Comparison of ENCODE assay signal across 10 cellular contexts in the genomic region with DNA sequence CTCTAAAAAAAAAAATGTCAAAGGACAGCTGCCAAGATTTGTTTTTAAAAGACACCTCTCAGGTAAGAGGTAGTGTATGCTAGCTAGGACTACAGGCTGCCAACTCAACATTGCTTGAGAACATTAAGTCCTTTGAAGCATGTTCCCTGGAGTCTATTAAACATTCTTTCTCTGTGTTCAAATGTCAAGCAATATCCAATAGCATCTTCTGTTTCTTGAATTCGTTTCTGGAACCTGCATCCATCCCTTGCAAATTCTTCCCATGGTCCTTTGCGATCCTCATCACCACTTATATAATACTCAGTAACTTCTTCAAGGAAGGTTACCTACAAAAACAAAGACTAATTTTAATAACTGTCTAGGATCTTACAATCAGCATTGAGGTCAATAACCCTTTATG. TPM values are rescaled to one million over a fixed set of nuclear protein-coding genes. Genes with fewer than 3 reads are reported as not detected.
A peak's percentile ranks its signal among the peaks of the same experiment; 100 is the strongest.
DNase-seq lines count a peak whose midpoint lies in the region; ATAC-seq and TF ChIP-seq lines count a peak whose summit lies in the region.
"Had no signal": no experiment of that assay in that cellular context is flagged by ENCODE, and none has a peak within 500 bp of the region (broad histone marks: within the 10 kb centered on the region; RNA-seq: fewer than 3 reads in every experiment).

No MANE protein-coding gene starts in this region.

- H3K36me3 Mint-ChIP-seq in activated CD4-positive, alpha-beta T cell treated with anti-CD3 and anti-CD28 coated beads for 36 hours (ENCODE audit: low read depth) = peaks cover 81% of the 10 kb centered on the region

- no peaks in the 10 kb centered on the region for H3K27me3 ChIP-seq in esophagus muscularis mucosa
- H3K27me3 ChIP-seq in spleen (replicated peaks in 1 of 7) = no peaks in the 10 kb centered on the region

- H3K4me3 ChIP-seq in SK-N-MC (0 out of 2 replicates have a peak overlapping the region, but pooled peaks have one; percentile 6), esophagus muscularis mucosa (peak overlapping the region; percentile 71 to 98 (median 90)), spleen (peak overlapping the region; percentile 67 to 97 (median 82))

- peak overlapping the region; percentile 67 for H3K27ac Mint-ChIP-seq in activated CD4-positive, alpha-beta T cell treated with anti-CD3 and anti-CD28 coated beads for 36 hours

- H3K4me1 ChIP-seq in esophagus muscularis mucosa (peaks cover 25 to 35% (median 32%) of the 10 kb centered on the region in 4 donors), spleen (peaks cover 30 to 96% (median 45%) of the 10 kb centered on the region in 6 donors)

- TF ChIP-seq CTCF in esophagus muscularis mucosa (IDR thresholded peaks at IDR 0.05) (no peak), spleen (IDR thresholded peaks at IDR 0.05 in 8 of 11, conservative IDR thresholded peaks at IDR 0.05 in 3 of 11) (no peak)

- no peak for ATAC-seq in activated CD4-positive, alpha-beta T cell treated with anti-CD3 and anti-CD28 coated beads for 36 hours
- no peak for ATAC-seq in GM18511 (IDR thresholded peaks at IDR 0.05; ENCODE audit: unreplicated experiment)

- DNase-seq in activated CD4-positive, alpha-beta T cell treated with anti-CD3 and anti-CD28 coated beads for 36 hours = no peak
- DNase-seq in activated CD4-positive, alpha-beta T cell treated with anti-CD3 and anti-CD28 coated beads, Interleukin-2, amount 50 U/mL, for 4 hours = no peak
- no peak for DNase-seq in SK-N-MC (ENCODE audit: low read depth, low spot score)
- DNase-seq in esophagus muscularis mucosa (ENCODE audit: extremely low spot score) = peak; percentile 3
- DNase-seq in spleen = no peak
- DNase-seq in kidney glomerular epithelial cell (lab: John Stamatoyannopoulos, UW) = no peak
- DNase-seq in NCI-H2107 treated with DMSO at 0.1 percent for 48 hours (lab: John Stamatoyannopoulos, UW; ENCODE audit: unreplicated experiment) = no peak
- DNase-seq: activated CD4-positive, alpha-beta T cell treated with anti-CD3 and anti-CD28 coated beads for 1 hour; NCI-H2029 had no signal

- H3K4me1 Mint-ChIP-seq in activated CD4-positive, alpha-beta T cell treated with anti-CD3 and anti-CD28 coated beads for 36 hours = peaks cover 18% of the 10 kb centered on the region

- H3K27me3 Mint-ChIP-seq in activated CD4-positive, alpha-beta T cell treated with anti-CD3 and anti-CD28 coated beads for 36 hours = no peaks in the 10 kb centered on the region

- POLR2A ChIA-PET in activated CD4-positive, alpha-beta T cell treated with anti-CD3 and anti-CD28 coated beads for 36 hours (lab: Charles Lee) = interaction anchor here (1.0 kb wide), 1 partner anchor 43 kb away, joined by 3 read pairs; no protein-coding TSS in a partner anchor

- H3K9me3 ChIP-seq in SK-N-MC (ENCODE audit: low read depth, low read length) (no peaks in the 10 kb centered on the region), esophagus muscularis mucosa (no peaks in the 10 kb centered on the region), spleen (no peaks in the 10 kb centered on the region)

- intact Hi-C loops in activated CD4-positive, alpha-beta T cell treated with anti-CD3 and anti-CD28 coated beads for 36 hours (cut with DNase I, micrococcal nuclease) = loop anchor here in 1 of 2 experiments (10.0 kb wide), 1 partner anchor 781 kb away; the partner anchor contains the start of gene ATP2B4
- intact Hi-C loops in esophagus muscularis mucosa (cut with DNase I) (no loop called here), spleen (cut with DNase I; ENCODE audit: low total_unique reads) (no loop called here)

- 33% methylated on average over 2 of the region's 2 CpGs for WGBS in esophagus muscularis mucosa
- 34 to 63% (median 51%) methylated on average over 2 of the region's 2 CpGs for WGBS in spleen, 5 donors

- H3K9ac ChIP-seq in SK-N-MC (ENCODE audit: insufficient read length) = no peak overlapping the region

- H3K4me3 Mint-ChIP-seq in activated CD4-positive, alpha-beta T cell treated with anti-CD3 and anti-CD28 coated beads for 36 hours = peak overlapping the region; percentile 98

- TF ChIP-seq EP300 in esophagus muscularis mucosa (IDR thresholded peaks at IDR 0.05) = no peak

- H3K36me3 ChIP-seq in SK-N-MC (ENCODE audit: insufficient read depth, low read length) = peaks cover 64% of the 10 kb centered on the region
- H3K36me3 ChIP-seq in esophagus muscularis mucosa = peaks cover 21 to 59% (median 41%) of the 10 kb centered on the region in 4 donors
- peaks cover 5 to 59% (median 43%) of the 10 kb centered on the region in 6 donors for H3K36me3 ChIP-seq in spleen

- H3K27ac ChIP-seq in SK-N-MC (no peak overlapping the region), esophagus muscularis mucosa (replicated peaks in 1 of 4) (peak overlapping the region; percentile 66 to 99 (median 85)), spleen (peak overlapping the region in 1 of 8 donors; percentile 99)

- no peak for TF ChIP-seq POLR2A in esophagus muscularis mucosa (IDR thresholded peaks at IDR 0.05; ENCODE audit: low read depth)
- no peak for TF ChIP-seq POLR2A in spleen (IDR thresholded peaks at IDR 0.05)

- no peaks in the 10 kb centered on the region for H3K9me3 Mint-ChIP-seq in activated CD4-positive, alpha-beta T cell treated with anti-CD3 and anti-CD28 coated beads for 36 hours (ENCODE audit: low read depth)

- CTCF ChIA-PET in activated CD4-positive, alpha-beta T cell treated with anti-CD3 and anti-CD28 coated beads for 36 hours (lab: Charles Lee) = interaction anchor here (0.6 to 5.7 kb wide), 4 partner anchors 8 to 307 kb away, joined by 3 to 75 read pairs (median 8); no protein-coding TSS in a partner anchor

RNA-seq across cellular contexts. Expression of gene PPP1R15B, which starts 5.6 kb away (rescaled TPM):
- total RNA-seq in activated CD4-positive, alpha-beta T cell treated with anti-CD3 and anti-CD28 coated beads for 36 hours = 10 to 100 TPM; 55.9 to 57.6 TPM
- 10 to 100 TPM; 42.8 to 56.4 (median 51.4) TPM for total RNA-seq in esophagus muscularis mucosa
- total RNA-seq in spleen = 10 to 100 TPM; 46.3 to 73.1 (median 63.8) TPM
- 10 to 100 TPM; 10.8 to 17.2 (median 12.5) TPM for polyA plus RNA-seq in spleen

RNA-seq across cellular contexts. Expression of gene PLEKHA6, which starts 46.3 kb away (rescaled TPM):
- total RNA-seq in activated CD4-positive, alpha-beta T cell treated with anti-CD3 and anti-CD28 coated beads for 36 hours = under 1 TPM; 0.86 to 0.87 TPM
- total RNA-seq in esophagus muscularis mucosa = 10 to 100 TPM; 11.9 to 22.4 (median 15.9) TPM
- 1 to 10 TPM in 6 of 7 donors, under 1 TPM in 1; 0.51 to 6.5 (median 4.0) TPM for total RNA-seq in spleen
- 1 to 10 TPM in 1 of 3 donors, under 1 TPM in 2; 0.47 to 1.8 (median 0.65) TPM for polyA plus RNA-seq in spleen

Comparison
In these comparisons a context has a peak if more than half of its experiments do, and no peak if none do; other contexts are left out.
1. H3K4me3 ChIP-seq: peak in every context shown above with its lines; median percentile 90 in esophagus muscularis mucosa; 82 in spleen; 6 in SK-N-MC.